In the genomic region with DNA sequence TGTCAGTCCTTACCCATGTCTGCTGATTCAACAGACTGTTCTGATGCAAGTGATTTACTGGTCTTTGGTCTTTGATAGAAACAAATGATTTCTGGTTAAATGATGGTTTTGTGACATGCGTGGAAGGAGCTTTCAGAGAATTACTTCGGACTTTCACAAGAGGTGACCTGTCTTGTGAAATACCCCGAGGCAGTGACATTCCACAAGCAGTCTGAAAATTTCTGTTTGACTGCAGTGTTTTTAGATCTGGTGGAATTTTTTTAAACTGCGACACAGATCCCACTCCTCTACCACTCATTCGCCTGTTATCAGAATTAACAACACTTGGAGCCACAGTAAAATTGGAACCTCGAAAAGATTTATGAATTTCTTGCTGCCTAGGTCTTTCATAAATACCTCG, we compare ENCODE assay signal across 7 cellular contexts. TPM values are rescaled to one million over a fixed set of nuclear protein-coding genes. Genes with fewer than 3 reads are reported as not detected.
A peak's percentile ranks its signal among the peaks of the same experiment; 100 is the strongest.
DNase-seq lines count a peak whose midpoint lies in the region; FAIRE-seq and TF ChIP-seq lines count a peak whose summit lies in the region.
"Not testable (repeated sequence)": the region's sequence is repeated elsewhere in the genome, so short reads cannot be mapped to it uniquely, and the experiment has no call there.

No MANE protein-coding gene starts in this region.

- not testable (repeated sequence) for H3K4me1 ChIP-seq in astrocyte (ENCODE audit: insufficient read depth, low read length); keratinocyte (ENCODE audit: control insufficient read depth, extremely low read depth, insufficient read depth, low read length)

- H3K4me2 ChIP-seq in astrocyte (ENCODE audit: low read length); keratinocyte (ENCODE audit: control insufficient read depth, extremely low read depth, insufficient read depth, low read depth, low read length): not testable (repeated sequence)

- H3K27me3 ChIP-seq in astrocyte (ENCODE audit: insufficient read depth, low read length); bronchial epithelial cell (ENCODE audit: control insufficient read depth, insufficient read depth, low read length); keratinocyte (ENCODE audit: control insufficient read depth, extremely low read depth, insufficient read depth, low read length): not testable (repeated sequence)

- not testable (repeated sequence) for H3K27ac Mint-ChIP-seq in astrocyte (ENCODE audit: unreplicated experiment)
- H3K27ac Mint-ChIP-seq in mesothelial cell of epicardium, result peak overlapping the region; percentile 11

- not testable (repeated sequence) for TF ChIP-seq CTCF in astrocyte (IDR thresholded peaks at IDR 0.05; ENCODE audit: insufficient read depth, low read depth, low read length); bronchial epithelial cell (IDR thresholded peaks at IDR 0.05; ENCODE audit: insufficient read depth, low read length, severe bottlenecking); epithelial cell of esophagus (IDR thresholded peaks at IDR 0.05; ENCODE audit: insufficient read depth, low read depth, low read length, missing control alignments); keratinocyte (optimal IDR thresholded peaks at IDR 0.05 in 1 of 3, IDR thresholded peaks at IDR 0.05 in 1 of 3, conservative IDR thresholded peaks at IDR 0.05 in 1 of 3; ENCODE audit: extremely low read depth in 1 of 3, insufficient read depth in 2 of 3, low read length in 3 of 3); mesothelial cell of epicardium (IDR thresholded peaks at IDR 0.05; ENCODE audit: unreplicated experiment)

- not testable (repeated sequence) for H3K9me3 ChIP-seq in astrocyte (ENCODE audit: insufficient read depth, low read depth, low read length); keratinocyte (ENCODE audit: control insufficient read depth, low read depth, low read length)

- H3K9ac ChIP-seq in astrocyte (ENCODE audit: low read length); keratinocyte (ENCODE audit: control insufficient read depth, extremely low read depth, insufficient read depth, low read length): not testable (repeated sequence)

- H3K79me2 ChIP-seq in astrocyte (ENCODE audit: insufficient read depth, low read length); keratinocyte (ENCODE audit: control insufficient read depth, insufficient read depth, low read length): not testable (repeated sequence)

- not testable (repeated sequence) for H3K4me1 Mint-ChIP-seq in astrocyte (ENCODE audit: low read depth, unreplicated experiment); mesothelial cell of epicardium

- not testable (repeated sequence) for H3K9me3 Mint-ChIP-seq in astrocyte (ENCODE audit: unreplicated experiment)
- peaks cover 16% of the 10 kb centered on the region for H3K9me3 Mint-ChIP-seq in mesothelial cell of epicardium

- not testable (repeated sequence) for H3K4me3 Mint-ChIP-seq in astrocyte (ENCODE audit: unreplicated experiment)
- peak overlapping the region; percentile 6 for H3K4me3 Mint-ChIP-seq in mesothelial cell of epicardium

- not testable (repeated sequence) for H3K27me3 Mint-ChIP-seq in astrocyte (ENCODE audit: low read depth, unreplicated experiment); mesothelial cell of epicardium (ENCODE audit: low read depth)

- not testable (repeated sequence) for H2AFZ ChIP-seq in astrocyte (ENCODE audit: low read depth, low read length); keratinocyte (ENCODE audit: control insufficient read depth, low read length)

- DNase-seq in GM18507 (ENCODE audit: extremely low spot score, insufficient read length, low read depth); astrocyte (ENCODE audit: low read depth); bronchial epithelial cell (ENCODE audit: low read depth); keratinocyte (ENCODE audit: low read depth, low spot score); mesothelial cell of epicardium (ENCODE audit: low spot score in 2 of 2, unreplicated experiment in 2 of 2): not testable (repeated sequence)
- DNase-seq in RPMI7951 (ENCODE audit: low read depth) (peak; percentile 11), epithelial cell of esophagus (ENCODE audit: low read depth) (peak; percentile 8)

- not testable (repeated sequence) for H3K27ac ChIP-seq in astrocyte (ENCODE audit: low read depth, low read length); keratinocyte (ENCODE audit: control insufficient read depth, insufficient read depth, low read length)

- H3K36me3 Mint-ChIP-seq in astrocyte (ENCODE audit: low read depth, unreplicated experiment); mesothelial cell of epicardium: not testable (repeated sequence)

- not testable (repeated sequence) for H3K9me1 ChIP-seq in keratinocyte (ENCODE audit: control insufficient read depth, extremely low read depth, insufficient read depth, low read length)

- FAIRE-seq in GM18507 (lab: Jason Lieb, UNC) (peak; percentile 18), astrocyte (lab: Jason Lieb, UNC) (peak; percentile 52), bronchial epithelial cell (lab: Jason Lieb, UNC) (peak; percentile 60), keratinocyte (lab: Jason Lieb, UNC) (peak; percentile 55)

- dilution Hi-C loops in keratinocyte (cut with MboI; ENCODE audit: extremely low pct_ligation_motif_present, low sequenced_read_pairs), result not testable (repeated sequence)

- not testable (repeated sequence) for H4K20me1 ChIP-seq in astrocyte (ENCODE audit: insufficient read depth, low read length); keratinocyte (ENCODE audit: control insufficient read depth, extremely low read depth, insufficient read depth, low read length)

- H3K36me3 ChIP-seq in astrocyte (ENCODE audit: insufficient read depth, low read length); bronchial epithelial cell (ENCODE audit: control insufficient read depth, insufficient read depth, low read length); keratinocyte (ENCODE audit: control insufficient read depth in 2 of 2, extremely low read depth in 1 of 2, insufficient read depth in 2 of 2, low read length in 2 of 2): not testable (repeated sequence)

- not testable (repeated sequence) for H3K4me3 ChIP-seq in astrocyte (ENCODE audit: insufficient read depth, low read depth, low read length); bronchial epithelial cell (ENCODE audit: low read depth, low read length); epithelial cell of esophagus (ENCODE audit: low read length); keratinocyte (ENCODE audit: control insufficient read depth in 2 of 3, extremely low read depth in 1 of 3, insufficient read depth in 2 of 3, low read depth in 1 of 3, low read length in 3 of 3)

RNA-seq across cellular contexts. Expression of a gene that starts 38.3 kb away (rescaled TPM):
- 20.5 and 23.2 TPM in 2 replicates for total RNA-seq in RPMI7951 (2014; rRNA removed; shearing (Covaris generic))
- total RNA-seq in astrocyte (18.4 and 22.4 TPM in 2 replicates), bronchial epithelial cell (9.1 and 15.0 TPM in 2 replicates), mesothelial cell of epicardium (23.8 to 28.4 TPM (median 27.4 TPM) in 3 replicates)
- 13.8 to 20.9 TPM (median 13.9 TPM) in 3 replicates for polyA plus RNA-seq in keratinocyte
- polyA plus RNA-seq in keratinocyte (2011; ENCODE audit: low read depth), result 3.9 TPM
- polyA plus RNA-seq in keratinocyte (2011; cell fraction: cytosol; rRNA removed), result 10.8 and 17.4 TPM in 2 replicates
- 12.1 and 16.8 TPM in 2 replicates for polyA plus RNA-seq in keratinocyte (2011; cell fraction: nucleus; rRNA removed)
- 5.6 and 8.5 TPM in 2 replicates for polyA plus RNA-seq in keratinocyte (2012; ENCODE audit: low replicate concordance)
- 2.5 to 17.5 TPM (median 9.2 TPM) in 3 replicates for polyA minus RNA-seq in keratinocyte
- 7.1 TPM for polyA minus RNA-seq in keratinocyte (2011; cell fraction: cytosol; rRNA and poly(A)+ RNA removed)
- 7.9 and 15.7 TPM in 2 replicates for polyA minus RNA-seq in keratinocyte (2011; cell fraction: nucleus; rRNA and poly(A)+ RNA removed)
